In the genomic region with DNA sequence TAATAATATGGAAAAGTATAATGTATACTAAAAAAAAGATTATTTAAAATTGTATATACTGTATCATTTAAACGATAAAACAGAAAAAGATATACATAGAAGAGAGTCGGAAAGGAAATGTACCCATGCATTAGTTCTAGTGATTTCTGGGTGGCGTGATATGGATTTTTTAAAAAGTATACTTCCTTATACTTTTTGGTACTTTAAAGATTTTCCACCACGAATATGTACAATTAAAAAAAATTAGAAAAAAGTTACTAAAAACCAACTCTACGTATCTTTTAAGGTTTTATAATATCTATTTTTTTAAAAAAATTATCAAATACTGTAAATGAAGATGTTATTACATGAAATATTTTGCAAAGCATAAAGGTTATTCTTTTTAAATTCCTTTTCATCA, we compare ENCODE assay signal across 20 cellular contexts. TPM values are rescaled to one million over a fixed set of nuclear protein-coding genes. Genes with fewer than 3 reads are reported as not detected.
DNase-seq lines count a peak whose midpoint lies in the region; ATAC-seq, FAIRE-seq and TF ChIP-seq lines count a peak whose summit lies in the region.
"Had no signal": no experiment of that assay in that cellular context is flagged by ENCODE, and none has a peak within 500 bp of the region (broad histone marks: within the 10 kb centered on the region; RNA-seq: fewer than 3 reads in every experiment).

No MANE protein-coding gene starts in this region.

- H3K4me2 ChIP-seq in K562 (ENCODE audit: insufficient read depth, low read length) = no peak overlapping the region
- H3K4me2 ChIP-seq: A549; BLaER1 treated with 17β-estradiol and CSF1 and Interleukin-3, amounts not matched to agents 10 nM and 100 nM had no signal

- H3K27ac Mint-ChIP-seq in nephron (peak overlapping the region; percentile 70 to 78 (median 77)), CD14-positive monocyte (peak overlapping the region in 2 of 7 donors; percentile 42 to 68)
- H3K27ac Mint-ChIP-seq: B cell had no signal

- intact Hi-C loops in K562 (cut with micrococcal nuclease) = loop anchor here (5.0 to 10.0 kb wide), 2 partner anchors 107 to 250 kb away; no protein-coding TSS in a partner anchor
- intact Hi-C loops in CD14-positive monocyte (cut with micrococcal nuclease) = no loop called here

- H3K27ac ChIP-seq in RWPE1 (peak overlapping the region; percentile 27; the same call in 1 of the 2 replicates), K562 (ENCODE audit: extremely low read depth, low read depth, low read length) (no peak overlapping the region)
- H3K27ac ChIP-seq: 22Rv1, A549, C4-2B had no signal

- no peak for TF ChIP-seq RAD21 in K562 (CRISPR knock-in tag; conservative IDR thresholded peaks at IDR 0.05 in 1 of 2, IDR thresholded peaks at IDR 0.05 in 1 of 2)

- H4K20me1 ChIP-seq in K562 (replicated peaks; ENCODE audit: control insufficient read depth, insufficient read depth, low read length) = no peaks in the 10 kb centered on the region

- peaks cover 13 to 23% of the 10 kb centered on the region in 2 experiments for H3K4me1 ChIP-seq in K562 (replicated peaks in 1 of 2; ENCODE audit: control insufficient read depth in 2 of 2, insufficient read depth in 2 of 2, low read length in 2 of 2)

- CTCF ChIA-PET in RWPE1 (lab: Yijun Ruan, JAX) (no interaction called here), K562 (lab: Yijun Ruan, JAX; ENCODE audit: low intra/inter-chr PET ratio) (no interaction called here)

- in situ Hi-C loops in K562 (cut with MboI) = no loop called here

- POLR2A ChIA-PET in RWPE1 (lab: Yijun Ruan, JAX; ENCODE audit: low non-redundant PET) = no interaction called here
- POLR2A ChIA-PET in K562 (lab: Yijun Ruan, JAX) = interaction anchor here (0.5 to 5.5 kb wide), 11 partner anchors 9 to 54 kb away, joined by 3 to 47 read pairs (median 4); a partner anchor contains a TSS

- ATAC-seq in K562 (no peak), GM18907 (IDR thresholded peaks at IDR 0.05; ENCODE audit: unreplicated experiment) (no peak)
- ATAC-seq: A549 had no signal

- H3K27me3 Mint-ChIP-seq in nephron (ENCODE audit: low read depth) (no peaks in the 10 kb centered on the region), CD14-positive monocyte (ENCODE audit: low read depth in 3 of 3) (peaks cover 0 to 2% (median 0%) of the 10 kb centered on the region in 3 donors)
- H3K27me3 Mint-ChIP-seq: B cell; CD4-positive, alpha-beta memory T cell; CD4-positive, CD25-positive, alpha-beta regulatory T cell; CD8-positive, alpha-beta memory T cell had no signal

- peaks cover 16% of the 10 kb centered on the region for H3K79me2 ChIP-seq in K562 (ENCODE audit: control insufficient read depth, insufficient read depth, low read length)

- no peaks in the 10 kb centered on the region for H3K9me3 ChIP-seq in K562 (replicated peaks; ENCODE audit: control insufficient read depth, insufficient read depth, low read depth, low read length)
- H3K9me3 ChIP-seq: A549; BLaER1 treated with 17β-estradiol and CSF1 and Interleukin-3, amounts not matched to agents 10 nM and 100 nM had no signal

- TF ChIP-seq CTCF in RWPE1 (conservative IDR thresholded peaks at IDR 0.05; ENCODE audit: low read depth) (no peak), K562 (IDR thresholded peaks at IDR 0.05 in 2 of 3, conservative IDR thresholded peaks at IDR 0.05 in 1 of 3; ENCODE audit: insufficient read depth in 2 of 3, low read depth in 1 of 3, low read length in 3 of 3) (no peak), nephron (IDR thresholded peaks at IDR 0.05; ENCODE audit: unreplicated experiment in 3 of 3) (no peak), CD14-positive monocyte (IDR thresholded peaks at IDR 0.05) (no peak)

- H3K36me3 Mint-ChIP-seq in nephron (ENCODE audit: low read depth) (peaks cover 21% of the 10 kb centered on the region), CD14-positive monocyte (peaks cover 62 to 70% of the 10 kb centered on the region in 2 donors)

- TF ChIP-seq POLR2A in K562 (conservative IDR thresholded peaks at IDR 0.05) = no peak

- H3K9ac ChIP-seq in K562 (ENCODE audit: insufficient read depth in 1 of 2, low read depth in 2 of 2, low read length in 2 of 2) = no peak overlapping the region

- H2AFZ ChIP-seq in K562 (ENCODE audit: low read depth, low read length) = no peak overlapping the region

- DNase-seq in RWPE1 (ENCODE audit: low spot score) (no peak), K562 (ENCODE audit: extremely low read depth in 1 of 4, low spot score in 3 of 4) (no peak), CD14-positive monocyte (ENCODE audit: low spot score) (no peak)
- DNase-seq: AML-193; CD4-positive, alpha-beta memory T cell; CD4-positive, CD25-positive, alpha-beta regulatory T cell; COR-L47; DMS79 treated with DMSO at 0.1 percent for 48 hours; GF-D8 had no signal

- TF ChIP-seq EP300 in K562 (IDR thresholded peaks at IDR 0.05; ENCODE audit: low read length) = no peak

- no peak overlapping the region for H3K4me3 ChIP-seq in K562
- H3K4me3 ChIP-seq: A549; BLaER1 treated with 17β-estradiol and CSF1 and Interleukin-3, amounts not matched to agents 10 nM and 100 nM had no signal

- H3K9me3 Mint-ChIP-seq in nephron (no peaks in the 10 kb centered on the region), CD14-positive monocyte (no peaks in the 10 kb centered on the region)
- H3K9me3 Mint-ChIP-seq: CD4-positive, alpha-beta memory T cell; CD8-positive, alpha-beta memory T cell had no signal

- H3K4me1 Mint-ChIP-seq in nephron (peaks cover 22% of the 10 kb centered on the region), CD14-positive monocyte (peaks cover 11% of the 10 kb centered on the region)

- H3K9me1 ChIP-seq in K562 (ENCODE audit: control insufficient read depth, insufficient read depth, low read length) = peaks cover 8% of the 10 kb centered on the region

- no peaks in the 10 kb centered on the region for H3K27me3 ChIP-seq in K562 (ENCODE audit: control insufficient read depth in 2 of 2, insufficient read depth in 2 of 2, low read length in 2 of 2)
- H3K27me3 ChIP-seq: BLaER1 treated with 17β-estradiol and CSF1 and Interleukin-3, amounts not matched to agents 10 nM and 100 nM had no signal

- H3K36me3 ChIP-seq in K562 (ENCODE audit: control insufficient read depth, insufficient read depth, low read length) = peaks cover 90% of the 10 kb centered on the region

- 89% methylated on average over 5 of the region's 5 CpGs for WGBS in K562 (ENCODE audit: insufficient coverage, low coverage, missing lambda C conversion rate)

- FAIRE-seq in K562 (lab: Jason Lieb, UNC) = no peak
- FAIRE-seq: A549, D721Med, G401.6, GM12891 had no signal

- no peak overlapping the region for H3K4me3 Mint-ChIP-seq in nephron
- no peak overlapping the region for H3K4me3 Mint-ChIP-seq in CD14-positive monocyte
- H3K4me3 Mint-ChIP-seq: B cell; CD4-positive, alpha-beta memory T cell had no signal

- BruUV-seq in K562 (replicated peaks; lab: Mats Ljungman, UMichigan) = no TSS peak

TF ChIP-seq in K562, 482 proteins besides CTCF, POLR2A, EP300 and RAD21 (continues in another document):
- TF ChIP-seq ZNF239 (CRISPR knock-in tag; IDR thresholded peaks at IDR 0.05) = no peak

RNA-seq across cellular contexts. Expression of a gene that starts 12.3 kb away (rescaled TPM):
- 622 and 1,187 TPM in 2 replicates for total RNA-seq in K562 (2011; cell fraction: chromatin; rRNA removed; ENCODE audit: low replicate concordance)
- total RNA-seq in K562 (2011; cell fraction: nucleolus; rRNA removed) = 570 and 625 TPM in 2 replicates
- 592 and 663 TPM in 2 replicates for total RNA-seq in K562 (2011; cell fraction: nucleoplasm; rRNA removed)
- total RNA-seq in K562 (2014; rRNA removed) (255 and 312 TPM in 2 replicates), K562 (2014; rRNA removed; fragmentation: Illumina TruSeq; extraction: Trizol) (191 and 211 TPM in 2 replicates), K562 (2015; rRNA removed; fragmentation: Illumina TruSeq; extraction: Trizol) (240 and 241 TPM in 2 replicates), K562 (2021) (372 and 373 TPM in 2 replicates)
- polyA plus RNA-seq in K562 (2011; rRNA removed) (403 and 414 TPM in 2 replicates), K562 (2014; fragmentation: Illumina TruSeq; extraction: Trizol) (292 and 365 TPM in 2 replicates), K562 (2014; fragmentation: Nextera tagmentation; extraction: Ambion mirVana) (100 to 1,000 TPM in 1 of 2 experiments, 10 to 100 TPM in 1; 95.8 to 140 TPM), K562 (2014; rRNA removed) (312 TPM in 2 replicates), CD14-positive monocyte (10 to 100 TPM; 12.6 to 12.7 TPM)
- 475 and 721 TPM in 2 replicates for polyA plus RNA-seq in K562 (2011; cell fraction: cytosol; rRNA removed)
- polyA plus RNA-seq in K562 (2011; cell fraction: nucleus; rRNA removed) = 1,109 and 1,436 TPM in 2 replicates
- polyA plus RNA-seq in K562 (2012) = 275 and 342 TPM in 2 replicates
- 333 and 440 TPM in 2 replicates for polyA minus RNA-seq in K562 (2011; rRNA and poly(A)+ RNA removed)
- 286 and 300 TPM in 2 replicates for polyA minus RNA-seq in K562 (2011; cell fraction: cytosol; rRNA and poly(A)+ RNA removed)
- 297 and 330 TPM in 2 replicates for polyA minus RNA-seq in K562 (2011; cell fraction: nucleus; rRNA and poly(A)+ RNA removed)

RNA-seq across cellular contexts. Expression of a gene that starts 22.0 kb away (rescaled TPM):
- total RNA-seq in K562 (2011; cell fraction: chromatin; rRNA removed; ENCODE audit: low replicate concordance) = 59.3 and 197 TPM in 2 replicates
- 30.2 and 45.4 TPM in 2 replicates for total RNA-seq in K562 (2011; cell fraction: nucleolus; rRNA removed)
- 90.6 and 121 TPM in 2 replicates for total RNA-seq in K562 (2011; cell fraction: nucleoplasm; rRNA removed)
- total RNA-seq in K562 (2014; rRNA removed) (51.0 and 55.3 TPM in 2 replicates), K562 (2014; rRNA removed; fragmentation: Illumina TruSeq; extraction: Trizol) (76.3 and 83.0 TPM in 2 replicates), K562 (2015; rRNA removed; fragmentation: Illumina TruSeq; extraction: Trizol) (65.1 and 72.5 TPM in 2 replicates), K562 (2021) (136 and 148 TPM in 2 replicates)
- polyA plus RNA-seq in K562 (2011; rRNA removed) (107 and 148 TPM in 2 replicates), K562 (2014; fragmentation: Illumina TruSeq; extraction: Trizol) (90.1 and 114 TPM in 2 replicates), K562 (2014; fragmentation: Nextera tagmentation; extraction: Ambion mirVana) (10 to 100 TPM; 46.4 to 60.9 TPM), K562 (2014; rRNA removed) (89.4 and 95.6 TPM in 2 replicates), CD14-positive monocyte (10 to 100 TPM; 10.7 to 20.9 TPM)
- polyA plus RNA-seq in K562 (2011; cell fraction: cytosol; rRNA removed) = 39.0 and 70.9 TPM in 2 replicates
- polyA plus RNA-seq in K562 (2011; cell fraction: nucleus; rRNA removed) = 34.5 and 37.0 TPM in 2 replicates
- 54.7 and 61.5 TPM in 2 replicates for polyA plus RNA-seq in K562 (2012)
- 115 and 116 TPM in 2 replicates for polyA minus RNA-seq in K562 (2011; rRNA and poly(A)+ RNA removed)
- polyA minus RNA-seq in K562 (2011; cell fraction: cytosol; rRNA and poly(A)+ RNA removed) = 48.7 and 58.2 TPM in 2 replicates
- polyA minus RNA-seq in K562 (2011; cell fraction: nucleus; rRNA and poly(A)+ RNA removed) = 28.4 and 53.9 TPM in 2 replicates

Comparison
In these comparisons a context has a peak if more than half of its experiments do, and no peak if none do; other contexts are left out.
1. RNA of a gene that starts 12.3 kb away (polyA plus RNA-seq): 95.8 to 1,436 TPM in K562; 12.6 to 12.7 TPM in CD14-positive monocyte; every median in the first group is over 4 times any median in the second.